ENCODE assay signal across 15 cellular contexts in the genomic region with DNA sequence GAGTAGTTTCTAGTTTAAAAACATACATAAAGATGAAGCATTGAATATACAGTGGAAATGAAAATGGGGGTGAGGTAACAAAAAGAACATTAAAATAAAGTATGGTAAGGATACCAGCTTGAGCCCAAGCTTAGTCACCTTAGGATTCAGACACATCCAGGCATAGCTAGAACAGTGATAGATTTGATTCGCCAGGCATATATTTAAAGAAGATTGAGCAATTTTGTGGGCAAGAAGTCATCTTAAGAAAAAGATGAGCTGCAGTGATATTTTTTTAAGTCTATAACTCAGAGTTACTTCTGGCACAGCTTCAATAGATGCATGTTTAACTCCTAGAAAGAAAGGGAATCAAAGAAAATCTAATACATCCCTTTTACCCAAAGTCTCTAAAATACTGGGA.
"Had no signal": no experiment of that assay in that cellular context is flagged by ENCODE, and none has a peak within 500 bp of the region (broad histone marks: within the 10 kb centered on the region; RNA-seq: fewer than 3 reads in every experiment).

No MANE protein-coding gene starts in this region.

- H3K27me3 ChIP-seq: adrenal gland, dorsolateral prefrontal cortex, esophagus muscularis mucosa, gastroesophageal sphincter, neutrophil had no signal

- H3K27ac ChIP-seq: adrenal gland, dorsolateral prefrontal cortex, esophagus muscularis mucosa, gastroesophageal sphincter, neutrophil had no signal

- H3K9me3 ChIP-seq: adrenal gland, esophagus muscularis mucosa, gastroesophageal sphincter, neutrophil had no signal

- H3K4me1 ChIP-seq: adrenal gland, gastroesophageal sphincter had no signal

- DNase-seq: activated B cell treated with CpG ODN at 0.5 μM for 24 hours; activated CD4-positive, alpha-beta T cell treated with anti-CD3 and anti-CD28 coated beads, Interleukin-2, amount 10 ng/mL, durations not matched to agents 24 days and 14 days; activated CD8-positive, alpha-beta memory T cell treated with anti-CD3 and anti-CD28 coated beads for 24 hours; activated naive CD4-positive, alpha-beta T cell treated with anti-CD3 and anti-CD28 coated beads, Interleukin-2, amount 10 ng/mL, durations not matched to agents 7 days and 5 days; adrenal gland; cerebellar nuclear complex; dorsolateral prefrontal cortex; hippocampal formation; naive thymus-derived CD4-positive, alpha-beta T cell; retina; stimulated activated naive CD4-positive, alpha-beta T cell; trophoblast cell had no signal

- H3K36me3 ChIP-seq: adrenal gland, esophagus muscularis mucosa, gastroesophageal sphincter, neutrophil had no signal

- H3K4me3 ChIP-seq: adrenal gland, dorsolateral prefrontal cortex, esophagus muscularis mucosa, gastroesophageal sphincter had no signal
